ENCODE assay signal across 1 cellular context in the genomic region with DNA sequence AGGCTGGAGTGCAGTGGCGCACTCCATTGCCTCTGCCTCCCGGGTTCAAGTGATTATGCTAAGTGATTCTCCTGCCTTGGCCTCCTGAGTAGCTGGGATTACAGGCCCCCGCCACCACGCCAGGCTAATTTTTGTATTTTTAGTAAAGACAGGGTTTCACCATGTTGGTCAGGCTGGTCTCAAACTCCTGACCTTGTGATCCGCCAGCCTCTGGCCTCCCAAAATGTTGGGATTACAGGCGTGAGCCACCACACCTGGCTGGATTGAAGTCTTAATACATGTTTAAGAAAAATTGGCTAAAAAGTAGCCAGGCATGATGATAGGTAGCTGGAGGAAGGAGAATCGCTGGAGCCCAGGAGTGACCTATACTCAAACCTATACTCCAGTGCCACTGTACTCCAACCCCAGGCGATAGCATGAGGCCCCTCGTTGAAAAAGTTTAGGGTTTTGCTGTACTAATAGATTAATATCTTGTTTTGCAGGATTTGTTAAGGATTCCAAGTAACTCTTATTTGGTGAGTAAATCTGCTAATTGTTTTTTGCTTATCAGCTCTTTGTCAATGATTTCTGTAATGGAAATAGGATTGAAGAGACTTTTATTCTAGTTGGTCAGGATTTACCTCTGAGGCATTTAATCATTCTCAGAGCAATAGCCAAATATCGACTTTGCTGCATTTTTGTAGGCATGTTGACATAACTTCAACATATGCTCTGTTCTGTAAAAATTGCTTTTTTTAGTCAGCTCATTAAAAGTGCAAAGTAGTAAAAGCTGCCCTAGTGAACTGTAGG.
A peak's percentile ranks its signal among the peaks of the same experiment; 100 is the strongest.
TF ChIP-seq lines count a peak whose summit lies in the region.

No MANE protein-coding gene starts in this region.

TF ChIP-seq in K562, 482 proteins besides CTCF, POLR2A, EP300 and RAD21 (continued from another document and continues in another):
- TF ChIP-seq, protein P1, sequence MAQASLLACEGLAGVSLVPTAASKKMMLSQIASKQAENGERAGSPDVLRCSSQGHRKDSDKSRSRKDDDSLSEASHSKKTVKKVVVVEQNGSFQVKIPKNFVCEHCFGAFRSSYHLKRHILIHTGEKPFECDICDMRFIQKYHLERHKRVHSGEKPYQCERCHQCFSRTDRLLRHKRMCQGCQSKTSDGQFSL (CRISPR knock-in tag; IDR thresholded peaks at IDR 0.05) = no peak
- TF ChIP-seq, protein P1 (tag; IDR thresholded peaks at IDR 0.05) = no peak
- no peak for TF ChIP-seq ZNF639 (CRISPR knock-in tag; conservative IDR thresholded peaks at IDR 0.05 in 1 of 2, IDR thresholded peaks at IDR 0.05 in 1 of 2)
- TF ChIP-seq, protein P2, sequence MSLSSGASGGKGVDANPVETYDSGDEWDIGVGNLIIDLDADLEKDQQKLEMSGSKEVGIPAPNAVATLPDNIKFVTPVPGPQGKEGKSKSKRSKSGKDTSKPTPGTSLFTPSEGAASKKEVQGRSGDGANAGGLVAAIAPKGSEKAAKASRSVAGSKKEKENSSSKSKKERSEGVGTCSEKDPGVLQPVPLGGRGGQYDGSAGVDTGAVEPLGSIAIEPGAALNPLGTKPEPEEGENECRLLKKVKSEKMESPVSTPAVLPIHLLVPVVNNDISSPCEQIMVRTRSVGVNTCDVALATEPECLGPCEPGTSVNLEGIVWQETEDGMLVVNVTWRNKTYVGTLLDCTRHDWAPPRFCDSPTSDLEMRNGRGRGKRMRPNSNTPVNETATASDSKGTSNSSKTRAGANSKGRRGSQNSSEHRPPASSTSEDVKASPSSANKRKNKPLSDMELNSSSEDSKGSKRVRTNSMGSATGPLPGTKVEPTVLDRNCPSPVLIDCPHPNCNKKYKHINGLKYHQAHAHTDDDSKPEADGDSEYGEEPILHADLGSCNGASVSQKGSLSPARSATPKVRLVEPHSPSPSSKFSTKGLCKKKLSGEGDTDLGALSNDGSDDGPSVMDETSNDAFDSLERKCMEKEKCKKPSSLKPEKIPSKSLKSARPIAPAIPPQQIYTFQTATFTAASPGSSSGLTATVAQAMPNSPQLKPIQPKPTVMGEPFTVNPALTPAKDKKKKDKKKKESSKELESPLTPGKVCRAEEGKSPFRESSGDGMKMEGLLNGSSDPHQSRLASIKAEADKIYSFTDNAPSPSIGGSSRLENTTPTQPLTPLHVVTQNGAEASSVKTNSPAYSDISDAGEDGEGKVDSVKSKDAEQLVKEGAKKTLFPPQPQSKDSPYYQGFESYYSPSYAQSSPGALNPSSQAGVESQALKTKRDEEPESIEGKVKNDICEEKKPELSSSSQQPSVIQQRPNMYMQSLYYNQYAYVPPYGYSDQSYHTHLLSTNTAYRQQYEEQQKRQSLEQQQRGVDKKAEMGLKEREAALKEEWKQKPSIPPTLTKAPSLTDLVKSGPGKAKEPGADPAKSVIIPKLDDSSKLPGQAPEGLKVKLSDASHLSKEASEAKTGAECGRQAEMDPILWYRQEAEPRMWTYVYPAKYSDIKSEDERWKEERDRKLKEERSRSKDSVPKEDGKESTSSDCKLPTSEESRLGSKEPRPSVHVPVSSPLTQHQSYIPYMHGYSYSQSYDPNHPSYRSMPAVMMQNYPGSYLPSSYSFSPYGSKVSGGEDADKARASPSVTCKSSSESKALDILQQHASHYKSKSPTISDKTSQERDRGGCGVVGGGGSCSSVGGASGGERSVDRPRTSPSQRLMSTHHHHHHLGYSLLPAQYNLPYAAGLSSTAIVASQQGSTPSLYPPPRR (CRISPR knock-in tag; IDR thresholded peaks at IDR 0.05; ENCODE audit: borderline replicate concordance) = 0 out of 2 replicates have a peak, but pooled peaks have one; percentile 7
- TF ChIP-seq HEY1 (CRISPR knock-in tag; IDR thresholded peaks at IDR 0.05; ENCODE audit: borderline replicate concordance) = no peak
- TF ChIP-seq LARP7 (IDR thresholded peaks at IDR 0.05) = peak; percentile 7
- 0 out of 2 replicates have a peak, but pooled peaks have one; percentile 11 for TF ChIP-seq NFXL1 (CRISPR knock-in tag; IDR thresholded peaks at IDR 0.05)
- TF ChIP-seq, protein P3, sequence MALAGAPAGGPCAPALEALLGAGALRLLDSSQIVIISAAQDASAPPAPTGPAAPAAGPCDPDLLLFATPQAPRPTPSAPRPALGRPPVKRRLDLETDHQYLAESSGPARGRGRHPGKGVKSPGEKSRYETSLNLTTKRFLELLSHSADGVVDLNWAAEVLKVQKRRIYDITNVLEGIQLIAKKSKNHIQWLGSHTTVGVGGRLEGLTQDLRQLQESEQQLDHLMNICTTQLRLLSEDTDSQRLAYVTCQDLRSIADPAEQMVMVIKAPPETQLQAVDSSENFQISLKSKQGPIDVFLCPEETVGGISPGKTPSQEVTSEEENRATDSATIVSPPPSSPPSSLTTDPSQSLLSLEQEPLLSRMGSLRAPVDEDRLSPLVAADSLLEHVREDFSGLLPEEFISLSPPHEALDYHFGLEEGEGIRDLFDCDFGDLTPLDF (CRISPR knock-in tag; IDR thresholded peaks at IDR 0.05) = no peak
- TF ChIP-seq ILK (tag; IDR thresholded peaks at IDR 0.05; ENCODE audit: borderline replicate concordance, low read depth) = no peak
- TF ChIP-seq POLR2AphosphoS2 (IDR thresholded peaks at IDR 0.05; ENCODE audit: low read length) = peak; percentile 7; the same call in 1 of the 2 replicates
- TF ChIP-seq, protein P4, sequence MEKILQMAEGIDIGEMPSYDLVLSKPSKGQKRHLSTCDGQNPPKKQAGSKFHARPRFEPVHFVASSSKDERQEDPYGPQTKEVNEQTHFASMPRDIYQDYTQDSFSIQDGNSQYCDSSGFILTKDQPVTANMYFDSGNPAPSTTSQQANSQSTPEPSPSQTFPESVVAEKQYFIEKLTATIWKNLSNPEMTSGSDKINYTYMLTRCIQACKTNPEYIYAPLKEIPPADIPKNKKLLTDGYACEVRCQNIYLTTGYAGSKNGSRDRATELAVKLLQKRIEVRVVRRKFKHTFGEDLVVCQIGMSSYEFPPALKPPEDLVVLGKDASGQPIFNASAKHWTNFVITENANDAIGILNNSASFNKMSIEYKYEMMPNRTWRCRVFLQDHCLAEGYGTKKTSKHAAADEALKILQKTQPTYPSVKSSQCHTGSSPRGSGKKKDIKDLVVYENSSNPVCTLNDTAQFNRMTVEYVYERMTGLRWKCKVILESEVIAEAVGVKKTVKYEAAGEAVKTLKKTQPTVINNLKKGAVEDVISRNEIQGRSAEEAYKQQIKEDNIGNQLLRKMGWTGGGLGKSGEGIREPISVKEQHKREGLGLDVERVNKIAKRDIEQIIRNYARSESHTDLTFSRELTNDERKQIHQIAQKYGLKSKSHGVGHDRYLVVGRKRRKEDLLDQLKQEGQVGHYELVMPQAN (IDR thresholded peaks at IDR 0.05; ENCODE audit: borderline replicate concordance) = peak; percentile 49; the same call in 1 of the 2 replicates
- no peak for TF ChIP-seq CTBP1 (IDR thresholded peaks at IDR 0.05; ENCODE audit: borderline replicate concordance)
- no peak for TF ChIP-seq PBX2 (CRISPR knock-in tag; IDR thresholded peaks at IDR 0.05; ENCODE audit: low read depth)
- no peak for TF ChIP-seq PBX2 (tag; conservative IDR thresholded peaks at IDR 0.05; ENCODE audit: low read depth)
- no peak for TF ChIP-seq HSF4 (CRISPR knock-in tag; IDR thresholded peaks at IDR 0.05; ENCODE audit: borderline replicate concordance)
- TF ChIP-seq CLOCK (CRISPR knock-in tag; IDR thresholded peaks at IDR 0.05; ENCODE audit: borderline replicate concordance) = no peak
- TF ChIP-seq ZNF41 (CRISPR knock-in tag; conservative IDR thresholded peaks at IDR 0.05) = 0 out of 2 replicates have a peak, but pooled peaks have one; percentile 27
- TF ChIP-seq MEIS2 (IDR thresholded peaks at IDR 0.05; ENCODE audit: partially characterized antibody) = no peak
- TF ChIP-seq, protein P5, sequence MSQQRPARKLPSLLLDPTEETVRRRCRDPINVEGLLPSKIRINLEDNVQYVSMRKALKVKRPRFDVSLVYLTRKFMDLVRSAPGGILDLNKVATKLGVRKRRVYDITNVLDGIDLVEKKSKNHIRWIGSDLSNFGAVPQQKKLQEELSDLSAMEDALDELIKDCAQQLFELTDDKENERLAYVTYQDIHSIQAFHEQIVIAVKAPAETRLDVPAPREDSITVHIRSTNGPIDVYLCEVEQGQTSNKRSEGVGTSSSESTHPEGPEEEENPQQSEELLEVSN (IDR thresholded peaks at IDR 0.05; ENCODE audit: borderline replicate concordance in 1 of 2, extremely low read depth in 1 of 2, insufficient read depth in 1 of 2, insufficient read length in 1 of 2, low read depth in 1 of 2, low read length in 1 of 2, poor library complexity in 1 of 2, severe bottlenecking in 1 of 2) = no peak
- TF ChIP-seq IFI16 (CRISPR knock-in tag; IDR thresholded peaks at IDR 0.05) = no peak
- TF ChIP-seq TCF7 (IDR thresholded peaks at IDR 0.05; ENCODE audit: borderline replicate concordance) = no peak
- no peak for TF ChIP-seq SMAD4 (CRISPR knock-in tag; conservative IDR thresholded peaks at IDR 0.05)
- TF ChIP-seq UBTF (IDR thresholded peaks at IDR 0.05; ENCODE audit: borderline replicate concordance in 1 of 2, low read depth in 2 of 2, low read length in 2 of 2) = no peak
- no peak for TF ChIP-seq MYNN (IDR thresholded peaks at IDR 0.05)
- TF ChIP-seq MYNN (CRISPR knock-in tag; IDR thresholded peaks at IDR 0.05) = no peak
- TF ChIP-seq, protein P6, sequence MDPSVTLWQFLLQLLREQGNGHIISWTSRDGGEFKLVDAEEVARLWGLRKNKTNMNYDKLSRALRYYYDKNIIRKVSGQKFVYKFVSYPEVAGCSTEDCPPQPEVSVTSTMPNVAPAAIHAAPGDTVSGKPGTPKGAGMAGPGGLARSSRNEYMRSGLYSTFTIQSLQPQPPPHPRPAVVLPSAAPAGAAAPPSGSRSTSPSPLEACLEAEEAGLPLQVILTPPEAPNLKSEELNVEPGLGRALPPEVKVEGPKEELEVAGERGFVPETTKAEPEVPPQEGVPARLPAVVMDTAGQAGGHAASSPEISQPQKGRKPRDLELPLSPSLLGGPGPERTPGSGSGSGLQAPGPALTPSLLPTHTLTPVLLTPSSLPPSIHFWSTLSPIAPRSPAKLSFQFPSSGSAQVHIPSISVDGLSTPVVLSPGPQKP (CRISPR knock-in tag; IDR thresholded peaks at IDR 0.05) = no peak
- peak; percentile 33 for TF ChIP-seq EWSR1 (IDR thresholded peaks at IDR 0.05; ENCODE audit: borderline replicate concordance, low read depth, partially characterized antibody)
- no peak for TF ChIP-seq ZC3H4 (CRISPR knock-in tag; IDR thresholded peaks at IDR 0.05; ENCODE audit: borderline replicate concordance)
- TF ChIP-seq ZNF263 (CRISPR knock-in tag; IDR thresholded peaks at IDR 0.05; ENCODE audit: borderline replicate concordance) = no peak
- peak; percentile 7; the same call in 1 of the 2 replicates for TF ChIP-seq GTF2E2 (tag; IDR thresholded peaks at IDR 0.05)
- TF ChIP-seq KDM5B (IDR thresholded peaks at IDR 0.05; ENCODE audit: insufficient replicate concordance, low read depth, low read length) = peak; percentile 54
